Comparison of ENCODE assay signal across 23 cellular contexts in the genomic region with DNA sequence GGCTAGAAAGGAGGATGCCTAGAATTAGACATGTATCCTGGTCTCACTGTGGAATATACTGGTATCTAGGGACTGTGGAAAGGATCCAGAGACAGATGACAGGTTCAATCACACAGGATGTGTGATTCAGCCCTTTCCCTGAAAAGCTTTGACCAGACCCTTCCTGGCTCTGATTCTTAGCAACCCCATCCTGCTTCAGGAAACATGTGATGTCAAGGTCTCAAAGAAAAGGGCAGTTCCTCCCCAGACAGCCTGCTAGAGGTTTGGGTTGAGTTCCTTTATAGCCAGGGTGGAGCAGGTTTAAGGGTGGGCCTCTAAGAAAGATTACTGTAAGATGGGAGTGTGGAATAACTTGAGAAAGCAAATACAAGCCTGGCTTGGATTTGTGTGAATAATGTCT. TPM values are rescaled to one million over a fixed set of nuclear protein-coding genes. Genes with fewer than 3 reads are reported as not detected.
"Had no signal": no experiment of that assay in that cellular context is flagged by ENCODE, and none has a peak within 500 bp of the region (broad histone marks: within the 10 kb centered on the region; RNA-seq: fewer than 3 reads in every experiment).

No MANE protein-coding gene starts in this region.

- H3K4me3 Mint-ChIP-seq: activated CD4-positive, alpha-beta T cell treated with anti-CD3 and anti-CD28 coated beads, Interleukin-2, amount 10 ng/mL, durations not matched to agents 24 days and 14 days; activated CD8-positive, alpha-beta T cell treated with anti-CD3 and anti-CD28 coated beads, Interleukin-2, amount 10 ng/mL, durations not matched to agents 7 days and 5 days; activated T-cell treated with anti-CD3 and anti-CD28 coated beads, Interleukin-2, amount 50 U/mL, for 24 hours; nephron progenitor cell; stimulated activated naive CD8-positive, alpha-beta T cell treated with anti-CD3 and anti-CD28 coated beads, Interleukin-15, Interleukin-2, amounts not matched to agents 100 ng/mL and 50 ng/mL, for 24 hours had no signal

- H3K9me3 Mint-ChIP-seq: activated CD4-positive, alpha-beta T cell treated with anti-CD3 and anti-CD28 coated beads, Interleukin-2, amount 10 ng/mL, durations not matched to agents 24 days and 14 days; activated T-cell treated with anti-CD3 and anti-CD28 coated beads, Interleukin-2, amount 50 U/mL, for 24 hours; activated T-helper 2 cell treated with anti-CD3 and anti-CD28 coated beads, Interferon-gamma antibody, Interleukin-2, Interleukin-4, amounts not matched to agents 10 μg/mL and 5 μg/mL and 100 μg/mL, durations not matched to agents 14 hours and 24 hours and 36 hours; stimulated activated naive CD8-positive, alpha-beta T cell treated with anti-CD3 and anti-CD28 coated beads, Interleukin-15, Interleukin-2, amounts not matched to agents 100 ng/mL and 50 ng/mL, for 24 hours had no signal

- H3K4me1 Mint-ChIP-seq: nephron progenitor cell had no signal

- H3K27ac Mint-ChIP-seq: activated CD4-positive, alpha-beta T cell treated with anti-CD3 and anti-CD28 coated beads, Interleukin-2, amount 10 ng/mL, durations not matched to agents 24 days and 14 days; activated CD8-positive, alpha-beta T cell treated with anti-CD3 and anti-CD28 coated beads, Interleukin-2, amount 10 ng/mL, durations not matched to agents 7 days and 5 days; activated T-cell treated with anti-CD3 and anti-CD28 coated beads, Interleukin-2, amount 50 U/mL, for 24 hours; activated T-helper 2 cell treated with anti-CD3 and anti-CD28 coated beads, Interferon-gamma antibody, Interleukin-2, Interleukin-4, amounts not matched to agents 10 μg/mL and 5 μg/mL and 100 μg/mL, durations not matched to agents 14 hours and 24 hours and 36 hours; nephron progenitor cell; stimulated activated naive CD8-positive, alpha-beta T cell treated with anti-CD3 and anti-CD28 coated beads, Interleukin-15, Interleukin-2, amounts not matched to agents 100 ng/mL and 50 ng/mL, for 24 hours had no signal

- ATAC-seq: activated CD8-positive, alpha-beta T cell treated with anti-CD3 and anti-CD28 coated beads, Interleukin-2, amount 10 ng/mL, durations not matched to agents 7 days and 5 days; esophagus mucosa; gastroesophageal sphincter had no signal

- H3K27me3 Mint-ChIP-seq: activated CD4-positive, alpha-beta T cell treated with anti-CD3 and anti-CD28 coated beads, Interleukin-2, amount 10 ng/mL, durations not matched to agents 24 days and 14 days; stimulated activated naive CD8-positive, alpha-beta T cell treated with anti-CD3 and anti-CD28 coated beads, Interleukin-15, Interleukin-2, amounts not matched to agents 100 ng/mL and 50 ng/mL, for 24 hours had no signal

- DNase-seq: activated CD4-positive, alpha-beta T cell treated with anti-CD3 and anti-CD28 coated beads, Interleukin-2, amount 10 ng/mL, durations not matched to agents 24 days and 14 days; activated CD8-positive, alpha-beta T cell treated with anti-CD3 and anti-CD28 coated beads, Interleukin-2, amount 10 ng/mL, durations not matched to agents 7 days and 5 days; activated naive CD4-positive, alpha-beta T cell treated with Interleukin-2 at 50 U/mL for 16 hours; activated T-cell treated with anti-CD3 and anti-CD28 coated beads, Interleukin-2, amount 50 U/mL, for 24 hours; midbrain; nephron progenitor cell; nucleus accumbens; retina; stimulated activated CD4-positive, alpha-beta T cell treated with anti-CD3 and anti-CD28 coated beads, Interleukin-2, amount 100 ng/mL, for 48 hours; T1000; uterus had no signal

RNA-seq across cellular contexts. Expression of gene BMP15, which starts 3.0 kb away (rescaled TPM):
- total RNA-seq: activated CD4-positive, alpha-beta T cell treated with anti-CD3 and anti-CD28 coated beads, Interleukin-2, amount 10 ng/mL, durations not matched to agents 24 days and 14 days; activated CD8-positive, alpha-beta T cell treated with anti-CD3 and anti-CD28 coated beads, Interleukin-2, amount 10 ng/mL, durations not matched to agents 7 days and 5 days; activated T-helper 2 cell treated with anti-CD3 and anti-CD28 coated beads, Interferon-gamma antibody, Interleukin-2, Interleukin-4, amounts not matched to agents 10 μg/mL and 5 μg/mL and 100 μg/mL, durations not matched to agents 14 hours and 24 hours and 36 hours; ascending aorta; breast epithelium; esophagus mucosa; gastroesophageal sphincter; hepatocyte; myocyte; skeletal muscle tissue; T-helper 1 cell treated with Interleukin-12 subunit alpha and Interleukin-12 subunit beta and Interleukin-4 antibody, amounts not matched to agents 30 ng/mL and 1 ng/mL, for 36 hours; tibial nerve; uterus had no signal
- polyA plus RNA-seq: adipose tissue, hepatocyte had no signal
